9 cellular contexts compared by ENCODE assay signal in the genomic region with DNA sequence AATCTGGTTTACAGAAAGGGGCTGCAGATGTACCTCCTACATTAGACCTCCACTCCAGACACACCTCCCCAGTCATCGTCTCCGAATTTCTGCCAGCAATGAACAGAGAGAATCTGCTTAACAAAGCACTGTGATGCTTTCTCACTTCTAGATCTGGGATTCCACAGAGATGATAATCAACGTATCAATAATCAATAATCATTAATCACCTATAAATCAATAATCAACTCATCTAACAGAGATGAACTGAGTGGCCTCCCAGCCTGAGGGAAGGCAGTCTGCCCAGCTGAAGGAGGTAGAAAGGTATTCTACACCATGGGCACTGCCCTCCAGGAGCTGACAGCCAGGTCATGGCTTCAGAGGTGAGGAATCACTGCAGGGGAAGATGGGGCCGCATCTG.
"Had no signal": no experiment of that assay in that cellular context is flagged by ENCODE, and none has a peak within 500 bp of the region (broad histone marks: within the 10 kb centered on the region; RNA-seq: fewer than 3 reads in every experiment).

No MANE protein-coding gene starts in this region.

- H3K4me3 ChIP-seq: GM23248 had no signal

- FAIRE-seq: H54 had no signal

- H3K27ac Mint-ChIP-seq: H9 had no signal

- H3K27ac ChIP-seq: GM23248, HL-60, KMS-11 had no signal

- H3K4me2 ChIP-seq: KMS-11 had no signal

- H3K4me3 Mint-ChIP-seq: H9 had no signal

- H3K9ac ChIP-seq: GM23248, KMS-11 had no signal

- H2AFZ ChIP-seq: GM23248 had no signal

- DNase-seq: GM23248, GOT3, H9, HCEC 1CT, IMR-90, KBM-7 had no signal

- H3K9me3 Mint-ChIP-seq: H9 had no signal
